Comparison of ENCODE assay signal across 20 cellular contexts in the genomic region with DNA sequence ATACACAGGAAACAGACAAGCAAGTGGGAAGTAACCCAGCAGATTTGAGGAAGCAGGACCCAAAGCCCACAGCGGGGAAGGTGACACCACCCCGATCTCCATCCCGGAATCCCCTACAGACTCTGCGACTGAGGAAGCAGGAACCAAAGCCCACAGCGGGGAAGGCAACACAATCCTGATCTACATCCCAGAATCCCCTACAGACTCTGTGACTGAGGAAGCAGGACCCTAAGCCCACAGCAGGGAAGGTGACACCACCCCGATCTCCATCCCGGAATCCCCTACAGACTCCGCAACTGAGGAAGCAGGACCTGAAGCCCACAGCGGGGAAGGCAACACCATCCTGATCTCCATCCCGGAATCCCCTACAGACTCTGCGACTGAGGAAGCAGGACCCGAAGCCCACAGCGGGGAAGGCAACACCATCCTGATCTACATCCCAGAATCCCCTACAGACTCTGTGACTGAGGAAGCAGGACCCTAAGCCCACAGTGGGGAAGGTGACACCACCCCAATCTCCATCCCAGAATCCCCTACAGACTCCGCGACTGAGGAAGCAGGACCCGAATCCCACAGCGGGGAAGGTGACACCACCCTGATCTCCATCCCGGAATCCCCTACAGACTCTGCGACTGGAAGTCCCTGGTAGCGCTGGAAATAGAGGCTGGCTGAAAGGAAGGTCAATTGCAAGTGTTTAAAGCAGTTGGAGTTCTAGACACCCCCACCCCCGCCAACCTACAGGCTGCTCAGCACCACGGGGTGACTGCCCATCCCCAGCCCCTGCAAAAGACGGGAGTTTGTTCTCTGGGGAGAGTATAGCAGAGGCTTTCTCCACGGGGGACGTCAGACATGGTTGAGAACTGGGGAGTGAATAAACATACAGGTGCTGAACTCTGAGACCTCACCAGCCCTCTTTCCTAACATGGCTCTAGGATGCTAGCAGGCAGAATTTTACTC. TPM values are rescaled to one million over a fixed set of nuclear protein-coding genes. Genes with fewer than 3 reads are reported as not detected.
"Had no signal": no experiment of that assay in that cellular context is flagged by ENCODE, and none has a peak within 500 bp of the region (broad histone marks: within the 10 kb centered on the region; RNA-seq: fewer than 3 reads in every experiment).

No MANE protein-coding gene starts in this region.

- H3K36me3 ChIP-seq: upper lobe of left lung had no signal

- H3K79me2 ChIP-seq: hepatocyte had no signal

- ATAC-seq: effector memory CD8-positive, alpha-beta T cell; right cardiac atrium had no signal

- H3K4me2 ChIP-seq: hepatocyte had no signal

- DNase-seq: activated CD4-positive, alpha-beta T cell treated with anti-CD3 and anti-CD28 coated beads, Interleukin-2, amount 50 U/mL, for 4 hours; activated CD4-positive, CD25-positive, alpha-beta regulatory T cell treated with anti-CD3 and anti-CD28 coated beads, Interleukin-2, amount 50 U/mL, for 72 hours; activated naive CD8-positive, alpha-beta T cell treated with anti-CD3 and anti-CD28 coated beads, Interleukin-2, amount 10 ng/mL, durations not matched to agents 7 days and 5 days; activated T-cell treated with anti-CD3 and anti-CD28 coated beads, Interleukin-2, amount 50 U/mL, for 1 hour; effector memory CD8-positive, alpha-beta T cell; kidney glomerular epithelial cell; right cardiac atrium; stimulated activated CD4-positive, alpha-beta T cell treated with anti-CD3 and anti-CD28 coated beads, Interleukin-2, amount 100 ng/mL, for 24 hours; stimulated activated naive B cell treated with anti-CD40 and anti-IgM and Interleukin-4, amounts not matched to agents 10 μg/mL and 1 μg/mL and 100 μg/mL, for 72 hours; substantia nigra; T-helper 2 cell; upper lobe of left lung had no signal

- H3K4me3 ChIP-seq: hepatocyte, upper lobe of left lung had no signal

- H3K27ac ChIP-seq: hepatocyte, upper lobe of left lung had no signal

- H3K27me3 ChIP-seq: upper lobe of left lung had no signal

- H2AFZ ChIP-seq: hepatocyte had no signal

- H3K9me3 ChIP-seq: upper lobe of left lung had no signal

RNA-seq across cellular contexts. Expression of a gene that starts 21.2 kb away (rescaled TPM):
- total RNA-seq: activated naive CD8-positive, alpha-beta T cell treated with anti-CD3 and anti-CD28 coated beads, Interleukin-2, amount 10 ng/mL, durations not matched to agents 7 days and 5 days; astrocyte; cardiac septum; hepatocyte; liver; mesothelial cell of epicardium; myocyte; progenitor cell of endocrine pancreas; right cardiac atrium; upper lobe of left lung had no signal
- polyA plus RNA-seq: esophagus, hepatocyte, liver, right cardiac atrium had no signal
